In the genomic region with DNA sequence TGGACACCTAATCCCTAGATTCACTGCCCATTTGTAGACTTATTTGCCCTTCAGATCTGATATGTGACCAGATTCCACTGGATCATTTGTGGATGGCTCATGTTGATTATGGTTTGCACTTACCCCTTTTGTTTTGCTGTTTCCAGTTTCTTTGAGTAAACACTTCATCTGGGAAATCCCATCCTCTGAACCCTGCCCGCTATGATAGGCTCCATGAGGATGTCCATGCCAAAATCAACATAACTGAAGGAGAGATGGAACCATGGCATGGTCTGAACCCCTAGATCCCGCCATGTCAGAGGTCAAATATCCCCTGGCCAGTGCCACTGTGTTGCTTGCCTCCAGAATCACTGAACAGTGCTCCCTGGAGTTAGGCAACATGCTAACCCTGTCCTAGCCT, we compare ENCODE assay signal across 21 cellular contexts. TPM values are rescaled to one million over a fixed set of nuclear protein-coding genes. Genes with fewer than 3 reads are reported as not detected.
"Had no signal": no experiment of that assay in that cellular context is flagged by ENCODE, and none has a peak within 500 bp of the region (broad histone marks: within the 10 kb centered on the region; RNA-seq: fewer than 3 reads in every experiment).

No MANE protein-coding gene starts in this region.

- H3K4me3 ChIP-seq: K562, SJCRH30 had no signal

- H3K27me3 ChIP-seq: SJCRH30 had no signal

- DNase-seq: Kasumi-1; MM.1S; NCI-H1092 treated with DMSO at 0.1 percent for 48 hours; NCI-H1436; NCI-H187; NCI-H2081; NCI-H2107; NCI-H2227 treated with DMSO at 0.1 percent for 48 hours; NCI-H524; NCI-H526 treated with DMSO at 0.1 percent for 48 hours; NCI-H748 treated with DMSO at 0.1 percent for 48 hours; NK-92 treated with Interleukin-12 subunit alpha and Interleukin-12 subunit beta, amount 100 ng/mL, for 24 hours; PC-3; SHP77 treated with DMSO at 0.1 percent for 48 hours; SJCRH30 had no signal

- H3K27ac ChIP-seq: KMS-11, SJCRH30 had no signal

- ATAC-seq: K562, Panc1, PC-3, Right ventricle myocardium inferior, SK-N-SH treated with all-trans-retinoic acid at 6 μM for 48 hours had no signal

RNA-seq across cellular contexts. Expression of a gene that starts 46.0 kb away (rescaled TPM):
- total RNA-seq: NCI-H460 had no signal
